Comparison of ENCODE assay signal across 9 cellular contexts in genomic region chr15:75333654-75334419, GRCh38. TPM values are rescaled to one million over a fixed set of nuclear protein-coding genes. Genes with fewer than 3 reads are reported as not detected.
"Had no signal": no experiment of that assay in that cellular context is flagged by ENCODE, and none has a peak within 500 bp of the region (broad histone marks: within the 10 kb centered on the region; RNA-seq: fewer than 3 reads in every experiment).

No MANE protein-coding gene starts in this region.

RNA-seq across cellular contexts. Expression of gene GOLGA6D, which starts 51.2 kb away (rescaled TPM):
- total RNA-seq: activated CD4-positive, alpha-beta T cell treated with anti-CD3 and anti-CD28 coated beads, Interleukin-2, amount 10 ng/mL, durations not matched to agents 7 days and 5 days; activated T-cell treated with anti-CD3 and anti-CD28 coated beads, Interleukin-2, amount 50 U/mL, for 4 hours; ascending aorta; body of pancreas; bronchial epithelial cell; MCF 10A; Right ventricle myocardium superior; SJCRH30; T-helper 2 cell treated with Interferon-gamma antibody and Interleukin-4, amounts not matched to agents 100 ng/mL and 5 ng/mL, for 36 hours had no signal
